14 cellular contexts compared by ENCODE assay signal in genomic region chr2:64332300-64332699, GRCh38.
"Had no signal": no experiment of that assay in that cellular context is flagged by ENCODE, and none has a peak within 500 bp of the region (broad histone marks: within the 10 kb centered on the region; RNA-seq: fewer than 3 reads in every experiment).

No MANE protein-coding gene starts in this region.

- H3K27ac ChIP-seq: colonic mucosa, SK-N-MC, transverse colon had no signal

- H3K9me3 ChIP-seq: colonic mucosa, heart left ventricle, transverse colon had no signal

- DNase-seq: activated CD4-positive, alpha-beta T cell treated with anti-CD3 and anti-CD28 coated beads, Interleukin-2, amount 50 U/mL, for 1 hour; activated CD8-positive, alpha-beta memory T cell treated with anti-CD3 and anti-CD28 coated beads for 24 hours; activated naive CD4-positive, alpha-beta T cell; activated naive CD8-positive, alpha-beta T cell treated with anti-CD3 and anti-CD28 coated beads, Interleukin-2, amount 10 ng/mL, durations not matched to agents 7 days and 5 days; colonic mucosa; effector CD4-positive, alpha-beta T cell; heart left ventricle; immature natural killer cell; retina; stimulated activated CD4-positive, alpha-beta T cell treated with anti-CD3 and anti-CD28 coated beads, Interleukin-4, amount 100 ng/mL, for 1 hour; stimulated activated naive CD4-positive, alpha-beta T cell; transverse colon had no signal

- H3K27me3 ChIP-seq: colonic mucosa, heart left ventricle, transverse colon had no signal

- ATAC-seq: activated CD4-positive, CD25-positive, alpha-beta regulatory T cell treated with anti-CD3 and anti-CD28 coated beads, Interleukin-2, amount 50 U/mL, for 24 hours; heart left ventricle had no signal

- H3K4me3 ChIP-seq: colonic mucosa, heart left ventricle, SK-N-MC, transverse colon had no signal

- H3K36me3 ChIP-seq: colonic mucosa, heart left ventricle, transverse colon had no signal
